Comparison of ENCODE assay signal across 11 cellular contexts in the genomic region with DNA sequence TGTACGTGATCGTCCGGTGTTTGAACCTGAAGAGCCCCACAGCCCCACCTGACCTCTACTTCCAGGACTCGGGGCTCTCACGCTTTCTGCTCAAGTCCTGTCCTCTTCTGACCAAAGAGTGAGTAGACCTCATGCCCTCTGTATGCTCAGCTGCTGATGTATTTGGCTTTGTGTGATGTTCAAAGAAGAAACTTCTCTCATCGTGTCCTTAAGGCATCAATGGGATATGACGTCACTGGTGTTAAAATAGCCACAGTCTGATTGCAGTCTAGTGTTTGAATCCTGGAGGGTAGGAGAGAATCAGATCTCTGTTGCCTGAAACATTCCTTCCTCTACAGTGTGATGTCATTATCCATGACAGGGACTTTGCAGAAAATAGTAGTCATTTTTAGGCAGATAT. TPM values are rescaled to one million over a fixed set of nuclear protein-coding genes. Genes with fewer than 3 reads are reported as not detected.
DNase-seq lines count a peak whose midpoint lies in the region; TF ChIP-seq lines count a peak whose summit lies in the region.
"Had no signal": no experiment of that assay in that cellular context is flagged by ENCODE, and none has a peak within 500 bp of the region (broad histone marks: within the 10 kb centered on the region; RNA-seq: fewer than 3 reads in every experiment).

No MANE protein-coding gene starts in this region.

- 90% methylated on average over 5 of the region's 7 CpGs for WGBS in SK-N-SH (ENCODE audit: low lambda C conversion rate)

- H3K27me3 ChIP-seq in WERI-Rb-1 (ENCODE audit: insufficient read depth, low read depth, severe bottlenecking) = no peaks in the 10 kb centered on the region
- no peaks in the 10 kb centered on the region for H3K27me3 ChIP-seq in iPS-20b (ENCODE audit: insufficient read depth, low read length)
- no peaks in the 10 kb centered on the region for H3K27me3 ChIP-seq in tibial artery
- no peaks in the 10 kb centered on the region for H3K27me3 ChIP-seq in SK-N-SH (ENCODE audit: insufficient read depth)

- TF ChIP-seq EP300 in SK-N-SH (IDR thresholded peaks at IDR 0.05; ENCODE audit: borderline replicate concordance in 1 of 2, low read depth in 1 of 2, low read length in 1 of 2) = no peak

- no peaks in the 10 kb centered on the region for H4K20me1 ChIP-seq in SK-N-SH (ENCODE audit: insufficient read depth)

- no peak for TF ChIP-seq RAD21 in SK-N-SH (IDR thresholded peaks at IDR 0.05; ENCODE audit: low read length)

- H3K9ac ChIP-seq in iPS-20b (ENCODE audit: low read depth, low read length) = peak overlapping the region; percentile 68; the same call in 1 of the 2 replicates
- H3K9ac ChIP-seq in SK-N-SH = no peak overlapping the region

- H3K79me2 ChIP-seq in SK-N-SH (ENCODE audit: insufficient read depth) = peaks cover 13% of the 10 kb centered on the region

- no peak overlapping the region for H3K4me3 Mint-ChIP-seq in activated T-cell treated with anti-CD3 and anti-CD28 coated beads, Interleukin-2, amount 50 U/mL, for 24 hours
- H3K4me3 Mint-ChIP-seq: activated naive CD8-positive, alpha-beta T cell treated with anti-CD3 and anti-CD28 coated beads for 36 hours; natural killer cell had no signal

- no peaks in the 10 kb centered on the region for H3K9me2 ChIP-seq in SK-N-SH

- H3K27me3 Mint-ChIP-seq in activated T-cell treated with anti-CD3 and anti-CD28 coated beads, Interleukin-2, amount 50 U/mL, for 24 hours = no peaks in the 10 kb centered on the region
- H3K27me3 Mint-ChIP-seq: activated naive CD8-positive, alpha-beta T cell treated with anti-CD3 and anti-CD28 coated beads for 36 hours had no signal

- no peak overlapping the region for H2AFZ ChIP-seq in SK-N-SH (ENCODE audit: low read depth)

- peaks cover 74% of the 10 kb centered on the region for H3K36me3 Mint-ChIP-seq in activated T-cell treated with anti-CD3 and anti-CD28 coated beads, Interleukin-2, amount 50 U/mL, for 24 hours (ENCODE audit: low read depth)

- H3K27ac Mint-ChIP-seq in activated T-cell treated with anti-CD3 and anti-CD28 coated beads, Interleukin-2, amount 50 U/mL, for 24 hours = no peak overlapping the region
- H3K27ac Mint-ChIP-seq: activated naive CD8-positive, alpha-beta T cell treated with anti-CD3 and anti-CD28 coated beads for 36 hours; natural killer cell had no signal

- CTCF ChIA-PET in SK-N-SH (lab: Yijun Ruan, JAX) = interaction anchor here (1.2 to 2.0 kb wide), 5 partner anchors 10 to 61 kb away, joined by 3 to 11 read pairs (median 5); no protein-coding TSS in a partner anchor

- intact Hi-C loops in tibial artery (cut with DNase I; ENCODE audit: low total_unique reads) = no loop called here

- H3F3A ChIP-seq in SK-N-SH (replicated peaks; ENCODE audit: insufficient read depth) = peaks cover 4% of the 10 kb centered on the region

- no peak overlapping the region for H3K4me2 ChIP-seq in SK-N-SH

- POLR2A ChIA-PET in SK-N-SH (lab: Yijun Ruan, JAX) = no interaction called here

- peak overlapping the region; percentile 32 for H3K27ac ChIP-seq in WERI-Rb-1
- peak overlapping the region; percentile 84 for H3K27ac ChIP-seq in iPS-20b (ENCODE audit: low read length)
- H3K27ac ChIP-seq in tibial artery = peak overlapping the region; percentile 83 to 98
- no peak overlapping the region; a peak in 1 of 4 replicates for H3K27ac ChIP-seq in SK-N-SH (ENCODE audit: low read depth in 2 of 2, low read length in 1 of 2)

- TF ChIP-seq CTCF in WERI-Rb-1 (IDR thresholded peaks at IDR 0.05; ENCODE audit: low read depth, low read length) = no peak
- no peak for TF ChIP-seq CTCF in tibial artery (IDR thresholded peaks at IDR 0.05)
- TF ChIP-seq CTCF in SK-N-SH (IDR thresholded peaks at IDR 0.05) = no peak

- H3K4me3 ChIP-seq in WERI-Rb-1 (ENCODE audit: low read depth, low read length) (no peak overlapping the region), iPS-20b (ENCODE audit: low read length) (no peak overlapping the region), tibial artery (no peak overlapping the region), SK-N-SH (ENCODE audit: low read depth in 2 of 2, low read length in 1 of 2) (no peak overlapping the region)

- H3K9me3 ChIP-seq in WERI-Rb-1 (ENCODE audit: severe bottlenecking) = no peaks in the 10 kb centered on the region
- H3K9me3 ChIP-seq in iPS-20b (ENCODE audit: insufficient read depth, low read depth, low read length) = no peaks in the 10 kb centered on the region
- no peaks in the 10 kb centered on the region for H3K9me3 ChIP-seq in tibial artery
- H3K9me3 ChIP-seq in SK-N-SH = no peaks in the 10 kb centered on the region

- peak; percentile 47 to 94 (median 85) for DNase-seq in NCI-H1417 (lab: John Stamatoyannopoulos, UW)
- no peak for DNase-seq in WERI-Rb-1
- no peak for DNase-seq in tibial artery
- no peak for DNase-seq in amygdala (lab: John Stamatoyannopoulos, UW)
- DNase-seq in SK-N-SH = no peak
- no peak for DNase-seq in stimulated activated CD4-positive, alpha-beta T cell treated with anti-CD3 and anti-CD28 coated beads, Interleukin-15, amount 100 ng/mL, for 24 hours
- DNase-seq in activated T-cell treated with anti-CD3 and anti-CD28 coated beads, Interleukin-2, amount 50 U/mL, for 24 hours = no peak
- DNase-seq: activated CD4-positive, CD25-positive, alpha-beta regulatory T cell treated with anti-CD3 and anti-CD28 coated beads, Interleukin-2, amount 50 U/mL, for 72 hours; activated naive CD8-positive, alpha-beta T cell treated with anti-CD3 and anti-CD28 coated beads for 36 hours; natural killer cell had no signal

- H3K36me3 ChIP-seq in WERI-Rb-1 (peaks cover 28% of the 10 kb centered on the region), iPS-20b (ENCODE audit: insufficient read depth, low read depth, low read length) (peaks cover 22% of the 10 kb centered on the region), tibial artery (peaks cover 7 to 22% (median 17%) of the 10 kb centered on the region in 3 donors), SK-N-SH (replicated peaks in 1 of 2; ENCODE audit: control insufficient read depth in 1 of 2, insufficient read depth in 2 of 2, low read length in 1 of 2) (peaks cover 29 to 45% of the 10 kb centered on the region in 2 experiments)

- no peaks in the 10 kb centered on the region for H3K9me3 Mint-ChIP-seq in activated T-cell treated with anti-CD3 and anti-CD28 coated beads, Interleukin-2, amount 50 U/mL, for 24 hours
- H3K9me3 Mint-ChIP-seq: activated naive CD8-positive, alpha-beta T cell treated with anti-CD3 and anti-CD28 coated beads for 36 hours; natural killer cell had no signal

- H3K4me1 ChIP-seq in iPS-20b (ENCODE audit: insufficient read depth, low read length) (peaks cover 26% of the 10 kb centered on the region; the same call in 1 of the 2 replicates), tibial artery (peaks cover 7 to 100% (median 92%) of the 10 kb centered on the region in 4 donors), SK-N-SH (ENCODE audit: control insufficient read depth in 1 of 2, insufficient read depth in 2 of 2, low read depth in 1 of 2, low read length in 1 of 2) (peaks cover 14 to 30% of the 10 kb centered on the region in 2 experiments)

- peaks cover 40% of the 10 kb centered on the region for H3K4me1 Mint-ChIP-seq in activated T-cell treated with anti-CD3 and anti-CD28 coated beads, Interleukin-2, amount 50 U/mL, for 24 hours (ENCODE audit: low read depth)

TF ChIP-seq in SK-N-SH, 30 proteins besides CTCF, POLR2A, EP300 and RAD21:
- no peak for TF ChIP-seq SMC3 (IDR thresholded peaks at IDR 0.05; ENCODE audit: low read depth, low read length)
- TF ChIP-seq, protein P1, sequence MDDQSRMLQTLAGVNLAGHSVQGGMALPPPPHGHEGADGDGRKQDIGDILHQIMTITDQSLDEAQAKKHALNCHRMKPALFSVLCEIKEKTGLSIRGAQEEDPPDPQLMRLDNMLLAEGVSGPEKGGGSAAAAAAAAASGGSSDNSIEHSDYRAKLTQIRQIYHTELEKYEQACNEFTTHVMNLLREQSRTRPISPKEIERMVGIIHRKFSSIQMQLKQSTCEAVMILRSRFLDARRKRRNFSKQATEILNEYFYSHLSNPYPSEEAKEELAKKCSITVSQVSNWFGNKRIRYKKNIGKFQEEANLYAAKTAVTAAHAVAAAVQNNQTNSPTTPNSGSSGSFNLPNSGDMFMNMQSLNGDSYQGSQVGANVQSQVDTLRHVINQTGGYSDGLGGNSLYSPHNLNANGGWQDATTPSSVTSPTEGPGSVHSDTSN (IDR thresholded peaks at IDR 0.05) = no peak
- TF ChIP-seq NFIC (IDR thresholded peaks at IDR 0.05; ENCODE audit: borderline replicate concordance) = no peak
- no peak for TF ChIP-seq GATA2 (CRISPR knock-in tag; IDR thresholded peaks at IDR 0.05)
- TF ChIP-seq, protein P2, sequence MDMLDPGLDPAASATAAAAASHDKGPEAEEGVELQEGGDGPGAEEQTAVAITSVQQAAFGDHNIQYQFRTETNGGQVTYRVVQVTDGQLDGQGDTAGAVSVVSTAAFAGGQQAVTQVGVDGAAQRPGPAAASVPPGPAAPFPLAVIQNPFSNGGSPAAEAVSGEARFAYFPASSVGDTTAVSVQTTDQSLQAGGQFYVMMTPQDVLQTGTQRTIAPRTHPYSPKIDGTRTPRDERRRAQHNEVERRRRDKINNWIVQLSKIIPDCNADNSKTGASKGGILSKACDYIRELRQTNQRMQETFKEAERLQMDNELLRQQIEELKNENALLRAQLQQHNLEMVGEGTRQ (IDR thresholded peaks at IDR 0.05; ENCODE audit: borderline replicate concordance, low read depth, low read length) = no peak
- no peak for TF ChIP-seq RCOR1 (IDR thresholded peaks at IDR 0.05; ENCODE audit: low read length)

RNA-seq across cellular contexts. Expression of a gene that starts 28.1 kb away (rescaled TPM):
- 19.2 and 25.7 TPM in 2 replicates for polyA plus RNA-seq in SK-N-SH (2012; rRNA removed)
- 12.3 and 17.4 TPM in 2 replicates for polyA plus RNA-seq in SK-N-SH (2012; cell fraction: cytosol; rRNA removed)
- 15.6 and 19.9 TPM in 2 replicates for polyA plus RNA-seq in SK-N-SH (2012; cell fraction: nucleus; rRNA removed)

Comparison
In these comparisons a context has a peak if more than half of its experiments do, and no peak if none do; other contexts are left out.
1. DNase-seq: peak in NCI-H1417 (3 of 3); none in WERI-Rb-1 (single experiment), tibial artery (0 of 2), amygdala (0 of 56), SK-N-SH (single experiment), stimulated activated CD4-positive, alpha-beta T cell treated with anti-CD3 and anti-CD28 coated beads, Interleukin-15, amount 100 ng/mL, for 24 hours (single experiment) and activated T-cell treated with anti-CD3 and anti-CD28 coated beads, Interleukin-2, amount 50 U/mL, for 24 hours (single experiment).
2. H3K27ac ChIP-seq: peak in WERI-Rb-1 (single experiment), iPS-20b (single experiment) and tibial artery (2 of 2); none in SK-N-SH (0 of 2).